8 cellular contexts compared by ENCODE assay signal in genomic region chr6:152380993-152381898, GRCh38.
DNase-seq lines count a peak whose midpoint lies in the region; ATAC-seq, FAIRE-seq and TF ChIP-seq lines count a peak whose summit lies in the region.

No MANE protein-coding gene starts in this region.

- no peak for TF ChIP-seq POLR2A in K562 (conservative IDR thresholded peaks at IDR 0.05)

- no peaks in the 10 kb centered on the region for H3K36me3 ChIP-seq in K562 (ENCODE audit: control insufficient read depth, insufficient read depth, low read length)

- no peaks in the 10 kb centered on the region for H4K20me1 ChIP-seq in K562 (replicated peaks; ENCODE audit: control insufficient read depth, insufficient read depth, low read length)

- no peaks in the 10 kb centered on the region for H3K9me3 ChIP-seq in K562 (replicated peaks; ENCODE audit: control insufficient read depth, insufficient read depth, low read depth, low read length)

- H3K27me3 ChIP-seq in K562 (ENCODE audit: control insufficient read depth in 2 of 2, insufficient read depth in 2 of 2, low read length in 2 of 2), result no peaks in the 10 kb centered on the region

- BruUV-seq in K562 (replicated peaks; lab: Mats Ljungman, UMichigan), result no TSS peak

- DNase-seq in HEK293T (ENCODE audit: extremely low spot score) (peak; percentile 62), K562 (ENCODE audit: extremely low read depth in 1 of 4, low spot score in 3 of 4) (no peak), hippocampal formation (lab: John Stamatoyannopoulos, UW) (peak; percentile 51 to 57), retinal pigment epithelial cell (ENCODE audit: low read depth) (peak; percentile 83), NCI-H2029 (lab: John Stamatoyannopoulos, UW) (no peak)

- FAIRE-seq in K562 (lab: Jason Lieb, UNC), result no peak

- TF ChIP-seq RAD21 in K562 (CRISPR knock-in tag; conservative IDR thresholded peaks at IDR 0.05 in 1 of 2, IDR thresholded peaks at IDR 0.05 in 1 of 2), result no peak

- no peaks in the 10 kb centered on the region for H3K79me2 ChIP-seq in K562 (ENCODE audit: control insufficient read depth, insufficient read depth, low read length)

- no peak for TF ChIP-seq CTCF in K562 (IDR thresholded peaks at IDR 0.05 in 2 of 3, conservative IDR thresholded peaks at IDR 0.05 in 1 of 3; ENCODE audit: insufficient read depth in 2 of 3, low read depth in 1 of 3, low read length in 3 of 3)
- no peak for TF ChIP-seq CTCF in retinal pigment epithelial cell (conservative IDR thresholded peaks at IDR 0.05; ENCODE audit: low read depth, low read length)

- in situ Hi-C loops in K562 (cut with MboI), result no loop called here

- H3K9me1 ChIP-seq in K562 (ENCODE audit: control insufficient read depth, insufficient read depth, low read length), result no peaks in the 10 kb centered on the region

- intact Hi-C loops in K562 (cut with micrococcal nuclease), result no loop called here

- H2AFZ ChIP-seq in K562 (ENCODE audit: low read depth, low read length), result no peak overlapping the region

- 2% methylated on average over 17 of the region's 17 CpGs for WGBS in K562 (ENCODE audit: insufficient coverage, low coverage, missing lambda C conversion rate)

- no peak overlapping the region for H3K4me2 ChIP-seq in K562 (ENCODE audit: insufficient read depth, low read length)

- H3K4me1 ChIP-seq in K562 (replicated peaks in 1 of 2; ENCODE audit: control insufficient read depth in 2 of 2, insufficient read depth in 2 of 2, low read length in 2 of 2), result no peaks in the 10 kb centered on the region

- H3K27ac ChIP-seq in K562 (ENCODE audit: extremely low read depth, low read depth, low read length), result no peak overlapping the region

- ATAC-seq in K562 (no peak), GM19463 (IDR thresholded peaks at IDR 0.05; ENCODE audit: unreplicated experiment) (no peak), GM21529 (IDR thresholded peaks at IDR 0.05; ENCODE audit: unreplicated experiment) (no peak), HG02884 (IDR thresholded peaks at IDR 0.05; ENCODE audit: unreplicated experiment) (no peak)

- CTCF ChIA-PET in HEK293T (lab: Yijun Ruan, JAX), result interaction anchor here (1.4 kb wide), 1 partner anchor 9 kb away, joined by 4 read pairs; no protein-coding TSS in a partner anchor
- CTCF ChIA-PET in K562 (lab: Yijun Ruan, JAX; ENCODE audit: low intra/inter-chr PET ratio), result no interaction called here

- POLR2A ChIA-PET in HEK293T (lab: Yijun Ruan, JAX), result interaction anchor here (1.7 kb wide), 1 partner anchor 80 kb away, joined by 11 read pairs; no protein-coding TSS in a partner anchor
- POLR2A ChIA-PET in K562 (lab: Yijun Ruan, JAX), result no interaction called here

- no peak for TF ChIP-seq EP300 in K562 (IDR thresholded peaks at IDR 0.05; ENCODE audit: low read length)

- H3K4me3 ChIP-seq in K562, result no peak overlapping the region
- H3K4me3 ChIP-seq in retinal pigment epithelial cell (ENCODE audit: low read length), result peak overlapping the region; percentile 74

- H3K9ac ChIP-seq in K562 (ENCODE audit: insufficient read depth in 1 of 2, low read depth in 2 of 2, low read length in 2 of 2), result no peak overlapping the region

TF ChIP-seq in HEK293T, 16 proteins besides CTCF, POLR2A, EP300 and RAD21:
- TF ChIP-seq ZNF384 (IDR thresholded peaks at IDR 0.05) (no peak), LEF1 (IDR thresholded peaks at IDR 0.05; ENCODE audit: borderline replicate concordance) (no peak), SUZ12 (IDR thresholded peaks at IDR 0.05) (no peak), FOXM1 (IDR thresholded peaks at IDR 0.05; ENCODE audit: borderline replicate concordance) (no peak), L3MBTL2 (conservative IDR thresholded peaks at IDR 0.05) (no peak), HDGF (IDR thresholded peaks at IDR 0.05; ENCODE audit: borderline replicate concordance) (no peak), FOXK2 (IDR thresholded peaks at IDR 0.05) (no peak), CTBP1 (IDR thresholded peaks at IDR 0.05; ENCODE audit: borderline replicate concordance) (no peak), BHLHE40 (IDR thresholded peaks at IDR 0.05; ENCODE audit: borderline replicate concordance) (no peak)
- TF ChIP-seq, protein P1, sequence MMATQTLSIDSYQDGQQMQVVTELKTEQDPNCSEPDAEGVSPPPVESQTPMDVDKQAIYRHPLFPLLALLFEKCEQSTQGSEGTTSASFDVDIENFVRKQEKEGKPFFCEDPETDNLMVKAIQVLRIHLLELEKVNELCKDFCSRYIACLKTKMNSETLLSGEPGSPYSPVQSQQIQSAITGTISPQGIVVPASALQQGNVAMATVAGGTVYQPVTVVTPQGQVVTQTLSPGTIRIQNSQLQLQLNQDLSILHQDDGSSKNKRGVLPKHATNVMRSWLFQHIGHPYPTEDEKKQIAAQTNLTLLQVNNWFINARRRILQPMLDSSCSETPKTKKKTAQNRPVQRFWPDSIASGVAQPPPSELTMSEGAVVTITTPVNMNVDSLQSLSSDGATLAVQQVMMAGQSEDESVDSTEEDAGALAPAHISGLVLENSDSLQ (IDR thresholded peaks at IDR 0.05), result no peak

TF ChIP-seq in K562, 482 proteins besides CTCF, POLR2A, EP300 and RAD21:
- TF ChIP-seq MYNN (IDR thresholded peaks at IDR 0.05) (no peak), MYNN (CRISPR knock-in tag; IDR thresholded peaks at IDR 0.05) (no peak), RFX1 (IDR thresholded peaks at IDR 0.05) (peak; percentile 57)

Comparison
In these comparisons a context has a peak if more than half of its experiments do, and no peak if none do; other contexts are left out.
1. DNase-seq: peak in HEK293T (single experiment), hippocampal formation (2 of 2) and retinal pigment epithelial cell (single experiment); none in K562 (0 of 4) and NCI-H2029 (single experiment).